In the genomic region with DNA sequence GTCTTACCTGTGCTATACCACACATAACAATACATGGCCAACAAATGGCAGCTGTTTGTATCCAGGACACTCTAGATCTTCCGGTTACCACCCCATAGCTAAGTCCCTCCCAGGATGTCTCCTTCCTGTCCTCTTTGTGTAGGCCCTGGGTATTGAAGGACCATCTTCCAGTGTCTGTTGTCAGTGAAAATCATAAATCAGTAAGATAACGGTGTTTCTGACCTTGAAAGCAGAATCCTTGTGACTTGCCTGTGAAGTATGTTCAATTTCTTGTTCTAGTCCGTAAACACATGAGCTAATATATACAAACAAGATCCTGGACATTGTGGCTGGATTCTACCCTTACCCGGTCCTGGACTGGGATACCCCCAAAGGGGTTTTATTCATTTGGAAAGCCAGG, we compare ENCODE assay signal across 4 cellular contexts.
"Had no signal": no experiment of that assay in that cellular context is flagged by ENCODE, and none has a peak within 500 bp of the region (broad histone marks: within the 10 kb centered on the region; RNA-seq: fewer than 3 reads in every experiment).

No MANE protein-coding gene starts in this region.

- H3K4me2 ChIP-seq: GM23338 had no signal

- H3K4me3 Mint-ChIP-seq: GM23338, H9, IgD-negative memory B cell had no signal

- DNase-seq: H9, HCEC 1CT had no signal

- H2AFZ ChIP-seq: GM23338 had no signal

- H3K9me3 Mint-ChIP-seq: GM23338, H9, IgD-negative memory B cell had no signal

- H3K4me3 ChIP-seq: GM23338 had no signal

- H3K27me3 Mint-ChIP-seq: IgD-negative memory B cell had no signal

- H3K4me1 Mint-ChIP-seq: GM23338, H9 had no signal

- H3K27ac Mint-ChIP-seq: GM23338, H9, IgD-negative memory B cell had no signal
